ENCODE assay signal across 1 cellular context in the genomic region with DNA sequence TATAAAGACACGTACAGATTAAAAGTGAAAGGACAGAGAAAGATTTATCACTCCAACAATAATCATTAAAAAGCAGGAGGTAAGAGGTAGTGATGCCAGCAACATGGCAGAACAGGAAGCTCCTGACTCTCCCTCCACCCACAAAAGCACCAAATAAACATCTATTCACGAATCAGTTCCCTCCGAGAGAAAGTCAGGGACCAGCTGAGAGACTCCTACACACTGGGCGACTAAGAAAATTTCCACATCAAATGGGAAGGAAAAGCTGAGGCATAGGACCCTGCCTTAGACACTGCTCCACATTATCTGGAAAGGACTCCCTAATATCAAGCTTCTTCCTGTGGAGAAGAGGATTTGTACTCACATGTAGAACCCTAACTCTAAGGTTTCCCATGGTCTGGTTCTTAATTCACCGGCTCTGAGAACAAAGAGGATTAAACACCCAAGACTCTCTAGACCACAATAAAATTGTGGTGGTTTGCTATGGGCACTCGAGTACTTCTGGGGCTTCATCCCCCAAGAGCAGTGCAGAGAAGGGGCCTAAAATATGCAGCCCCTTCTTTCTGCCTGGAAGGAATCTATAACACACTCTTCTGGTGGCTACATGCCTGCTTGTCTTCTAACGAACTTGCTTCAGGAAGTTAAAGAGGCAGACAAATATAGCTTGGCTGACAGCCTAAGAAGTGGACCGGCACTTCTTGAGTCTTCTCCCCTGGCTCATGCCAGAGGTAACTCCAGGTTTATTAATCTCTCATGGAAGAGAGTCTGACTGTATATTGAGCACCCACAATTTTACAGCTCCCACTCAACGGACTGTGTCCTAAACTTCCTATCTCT.
TF ChIP-seq lines count a peak whose summit lies in the region.

No MANE protein-coding gene starts in this region.

TF ChIP-seq in GM23338, 12 proteins besides CTCF, POLR2A, EP300 and RAD21 (continued from another document):
- TF ChIP-seq, protein P1, sequence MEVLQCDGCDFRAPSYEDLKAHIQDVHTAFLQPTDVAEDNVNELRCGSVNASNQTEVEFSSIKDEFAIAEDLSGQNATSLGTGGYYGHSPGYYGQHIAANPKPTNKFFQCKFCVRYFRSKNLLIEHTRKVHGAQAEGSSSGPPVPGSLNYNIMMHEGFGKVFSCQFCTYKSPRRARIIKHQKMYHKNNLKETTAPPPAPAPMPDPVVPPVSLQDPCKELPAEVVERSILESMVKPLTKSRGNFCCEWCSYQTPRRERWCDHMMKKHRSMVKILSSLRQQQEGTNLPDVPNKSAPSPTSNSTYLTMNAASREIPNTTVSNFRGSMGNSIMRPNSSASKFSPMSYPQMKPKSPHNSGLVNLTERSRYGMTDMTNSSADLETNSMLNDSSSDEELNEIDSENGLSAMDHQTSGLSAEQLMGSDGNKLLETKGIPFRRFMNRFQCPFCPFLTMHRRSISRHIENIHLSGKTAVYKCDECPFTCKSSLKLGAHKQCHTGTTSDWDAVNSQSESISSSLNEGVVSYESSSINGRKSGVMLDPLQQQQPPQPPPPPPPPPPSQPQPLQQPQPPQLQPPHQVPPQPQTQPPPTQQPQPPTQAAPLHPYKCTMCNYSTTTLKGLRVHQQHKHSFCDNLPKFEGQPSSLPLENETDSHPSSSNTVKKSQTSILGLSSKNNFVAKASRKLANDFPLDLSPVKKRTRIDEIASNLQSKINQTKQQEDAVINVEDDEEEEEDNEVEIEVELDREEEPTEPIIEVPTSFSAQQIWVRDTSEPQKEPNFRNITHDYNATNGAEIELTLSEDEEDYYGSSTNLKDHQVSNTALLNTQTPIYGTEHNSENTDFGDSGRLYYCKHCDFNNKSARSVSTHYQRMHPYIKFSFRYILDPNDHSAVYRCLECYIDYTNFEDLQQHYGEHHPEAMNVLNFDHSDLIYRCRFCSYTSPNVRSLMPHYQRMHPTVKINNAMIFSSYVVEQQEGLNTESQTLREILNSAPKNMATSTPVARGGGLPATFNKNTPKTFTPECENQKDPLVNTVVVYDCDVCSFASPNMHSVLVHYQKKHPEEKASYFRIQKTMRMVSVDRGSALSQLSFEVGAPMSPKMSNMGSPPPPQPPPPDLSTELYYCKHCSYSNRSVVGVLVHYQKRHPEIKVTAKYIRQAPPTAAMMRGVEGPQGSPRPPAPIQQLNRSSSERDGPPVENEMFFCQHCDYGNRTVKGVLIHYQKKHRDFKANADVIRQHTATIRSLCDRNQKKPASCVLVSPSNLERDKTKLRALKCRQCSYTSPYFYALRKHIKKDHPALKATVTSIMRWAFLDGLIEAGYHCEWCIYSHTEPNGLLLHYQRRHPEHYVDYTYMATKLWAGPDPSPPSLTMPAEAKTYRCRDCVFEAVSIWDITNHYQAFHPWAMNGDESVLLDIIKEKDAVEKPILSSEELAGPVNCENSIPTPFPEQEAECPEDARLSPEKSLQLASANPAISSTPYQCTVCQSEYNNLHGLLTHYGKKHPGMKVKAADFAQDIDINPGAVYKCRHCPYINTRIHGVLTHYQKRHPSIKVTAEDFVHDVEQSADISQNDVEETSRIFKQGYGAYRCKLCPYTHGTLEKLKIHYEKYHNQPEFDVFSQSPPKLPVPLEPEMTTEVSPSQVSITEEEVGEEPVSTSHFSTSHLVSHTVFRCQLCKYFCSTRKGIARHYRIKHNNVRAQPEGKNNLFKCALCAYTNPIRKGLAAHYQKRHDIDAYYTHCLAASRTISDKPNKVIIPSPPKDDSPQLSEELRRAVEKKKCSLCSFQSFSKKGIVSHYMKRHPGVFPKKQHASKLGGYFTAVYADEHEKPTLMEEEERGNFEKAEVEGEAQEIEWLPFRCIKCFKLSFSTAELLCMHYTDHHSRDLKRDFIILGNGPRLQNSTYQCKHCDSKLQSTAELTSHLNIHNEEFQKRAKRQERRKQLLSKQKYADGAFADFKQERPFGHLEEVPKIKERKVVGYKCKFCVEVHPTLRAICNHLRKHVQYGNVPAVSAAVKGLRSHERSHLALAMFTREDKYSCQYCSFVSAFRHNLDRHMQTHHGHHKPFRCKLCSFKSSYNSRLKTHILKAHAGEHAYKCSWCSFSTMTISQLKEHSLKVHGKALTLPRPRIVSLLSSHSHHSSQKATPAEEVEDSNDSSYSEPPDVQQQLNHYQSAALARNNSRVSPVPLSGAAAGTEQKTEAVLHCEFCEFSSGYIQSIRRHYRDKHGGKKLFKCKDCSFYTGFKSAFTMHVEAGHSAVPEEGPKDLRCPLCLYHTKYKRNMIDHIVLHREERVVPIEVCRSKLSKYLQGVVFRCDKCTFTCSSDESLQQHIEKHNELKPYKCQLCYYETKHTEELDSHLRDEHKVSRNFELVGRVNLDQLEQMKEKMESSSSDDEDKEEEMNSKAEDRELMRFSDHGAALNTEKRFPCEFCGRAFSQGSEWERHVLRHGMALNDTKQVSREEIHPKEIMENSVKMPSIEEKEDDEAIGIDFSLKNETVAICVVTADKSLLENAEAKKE (CRISPR knock-in tag; IDR thresholded peaks at IDR 0.05) = no peak
- TF ChIP-seq ZNF114 (CRISPR knock-in tag; IDR thresholded peaks at IDR 0.05) (no peak), EZH2 (IDR thresholded peaks at IDR 0.05; ENCODE audit: low read depth, unreplicated experiment) (no peak), EZH2phosphoT487 (IDR thresholded peaks at IDR 0.05; ENCODE audit: unreplicated experiment) (no peak), ZNF331 (CRISPR knock-in tag; IDR thresholded peaks at IDR 0.05; ENCODE audit: low read depth) (no peak)
- TF ChIP-seq, protein P2, sequence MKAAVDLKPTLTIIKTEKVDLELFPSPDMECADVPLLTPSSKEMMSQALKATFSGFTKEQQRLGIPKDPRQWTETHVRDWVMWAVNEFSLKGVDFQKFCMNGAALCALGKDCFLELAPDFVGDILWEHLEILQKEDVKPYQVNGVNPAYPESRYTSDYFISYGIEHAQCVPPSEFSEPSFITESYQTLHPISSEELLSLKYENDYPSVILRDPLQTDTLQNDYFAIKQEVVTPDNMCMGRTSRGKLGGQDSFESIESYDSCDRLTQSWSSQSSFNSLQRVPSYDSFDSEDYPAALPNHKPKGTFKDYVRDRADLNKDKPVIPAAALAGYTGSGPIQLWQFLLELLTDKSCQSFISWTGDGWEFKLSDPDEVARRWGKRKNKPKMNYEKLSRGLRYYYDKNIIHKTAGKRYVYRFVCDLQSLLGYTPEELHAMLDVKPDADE (IDR thresholded peaks at IDR 0.05) = no peak
